In the genomic region with DNA sequence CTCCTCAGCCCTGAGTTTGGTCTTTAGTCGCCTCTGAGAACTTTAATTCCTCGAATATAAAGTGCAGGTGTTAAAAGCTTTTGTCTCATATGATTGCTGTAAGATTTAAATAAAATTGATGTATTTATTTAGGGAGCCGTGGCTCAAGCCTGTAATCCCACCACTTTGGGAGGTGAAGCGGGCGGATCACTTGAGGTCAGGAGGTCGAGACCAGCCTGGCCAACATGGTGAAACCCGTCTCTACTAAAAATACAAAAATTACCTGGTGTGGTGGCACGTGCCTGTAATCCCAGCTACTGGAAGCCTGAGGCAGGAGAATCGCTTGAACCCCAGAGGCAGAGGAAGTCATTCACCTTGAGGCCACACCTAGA, we compare ENCODE assay signal across 2 cellular contexts.
TF ChIP-seq lines count a peak whose summit lies in the region.

No MANE protein-coding gene starts in this region.

TF ChIP-seq in A549, 52 proteins besides CTCF, POLR2A, EP300 and RAD21 (continued from another document):
- TF ChIP-seq ZC3H11A (IDR thresholded peaks at IDR 0.05): no peak
- TF ChIP-seq HOXB5 (CRISPR knock-in tag; IDR thresholded peaks at IDR 0.05): no peak
- TF ChIP-seq CBX8 (IDR thresholded peaks at IDR 0.05): no peak
- no peak for TF ChIP-seq EHMT2 (IDR thresholded peaks at IDR 0.05; ENCODE audit: low read depth)
TF ChIP-seq in A549: peak in this region for 0.

TF ChIP-seq in HEK293, 187 proteins besides CTCF, POLR2A, EP300 and RAD21:
- TF ChIP-seq, protein P1, sequence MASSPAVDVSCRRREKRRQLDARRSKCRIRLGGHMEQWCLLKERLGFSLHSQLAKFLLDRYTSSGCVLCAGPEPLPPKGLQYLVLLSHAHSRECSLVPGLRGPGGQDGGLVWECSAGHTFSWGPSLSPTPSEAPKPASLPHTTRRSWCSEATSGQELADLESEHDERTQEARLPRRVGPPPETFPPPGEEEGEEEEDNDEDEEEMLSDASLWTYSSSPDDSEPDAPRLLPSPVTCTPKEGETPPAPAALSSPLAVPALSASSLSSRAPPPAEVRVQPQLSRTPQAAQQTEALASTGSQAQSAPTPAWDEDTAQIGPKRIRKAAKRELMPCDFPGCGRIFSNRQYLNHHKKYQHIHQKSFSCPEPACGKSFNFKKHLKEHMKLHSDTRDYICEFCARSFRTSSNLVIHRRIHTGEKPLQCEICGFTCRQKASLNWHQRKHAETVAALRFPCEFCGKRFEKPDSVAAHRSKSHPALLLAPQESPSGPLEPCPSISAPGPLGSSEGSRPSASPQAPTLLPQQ (tag by site-specific recombination; IDR thresholded peaks at IDR 0.05): 0 out of 2 replicates have a peak, but pooled peaks have one; percentile 0
- TF ChIP-seq, protein P2, sequence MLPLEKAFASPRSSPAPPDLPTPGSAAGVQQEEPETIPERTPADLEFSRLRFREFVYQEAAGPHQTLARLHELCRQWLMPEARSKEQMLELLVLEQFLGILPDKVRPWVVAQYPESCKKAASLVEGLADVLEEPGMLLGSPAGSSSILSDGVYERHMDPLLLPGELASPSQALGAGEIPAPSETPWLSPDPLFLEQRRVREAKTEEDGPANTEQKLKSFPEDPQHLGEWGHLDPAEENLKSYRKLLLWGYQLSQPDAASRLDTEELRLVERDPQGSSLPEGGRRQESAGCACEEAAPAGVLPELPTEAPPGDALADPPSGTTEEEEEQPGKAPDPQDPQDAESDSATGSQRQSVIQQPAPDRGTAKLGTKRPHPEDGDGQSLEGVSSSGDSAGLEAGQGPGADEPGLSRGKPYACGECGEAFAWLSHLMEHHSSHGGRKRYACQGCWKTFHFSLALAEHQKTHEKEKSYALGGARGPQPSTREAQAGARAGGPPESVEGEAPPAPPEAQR (tag by site-specific recombination; IDR thresholded peaks at IDR 0.05): no peak
